8 cellular contexts compared by ENCODE assay signal in genomic region chr14:69766984-69767368, GRCh38. TPM values are rescaled to one million over a fixed set of nuclear protein-coding genes. Genes with fewer than 3 reads are reported as not detected.
DNase-seq lines count a peak whose midpoint lies in the region; ATAC-seq and TF ChIP-seq lines count a peak whose summit lies in the region.

SRSF5 (plus strand) TSS chr14:69767142; CDS start chr14:69768157, 1,015 bp downstream.

- no peak within 1 kb of the TSS for H2BK20ac ChIP-seq in IMR-90 (ENCODE audit: low read depth, low read length)

- H3K4me3 ChIP-seq in IMR-90 (ENCODE audit: insufficient read depth, low read depth, low read length), result peak within 1 kb of the TSS; percentile 72

- peaks cover 13% of the 10 kb centered on the region for H3K9me1 ChIP-seq in IMR-90 (ENCODE audit: insufficient read depth, low read length)

- H3K9ac ChIP-seq in IMR-90 (ENCODE audit: low read depth, low read length), result peak within 1 kb of the TSS; percentile 93

- H4K8ac ChIP-seq in IMR-90 (ENCODE audit: low read depth in 2 of 2, low read length in 2 of 2), result peak within 1 kb of the TSS; percentile 98 to 100

- ATAC-seq in GM21528 (IDR thresholded peaks at IDR 0.05; ENCODE audit: low FRiP score, unreplicated experiment) (peak; percentile 85), IMR-90 (ENCODE audit: low read depth) (peak; percentile 88)

- H2BK5ac ChIP-seq in IMR-90 (ENCODE audit: low read depth, low read length, poor library complexity, severe bottlenecking), result peak within 1 kb of the TSS; percentile 87

- in situ Hi-C loops in IMR-90 (cut with MboI; ENCODE audit: low sequenced_read_pairs), result no loop called here

- peak within 1 kb of the TSS; percentile 97 for H3K4ac ChIP-seq in IMR-90 (ENCODE audit: low read depth, low read length)

- peak within 1 kb of the TSS; percentile 94 for H3K56ac ChIP-seq in IMR-90 (ENCODE audit: extremely low read depth, insufficient read depth, low read length)

- peak within 1 kb of the TSS; percentile 94 for H3K4me2 ChIP-seq in IMR-90 (ENCODE audit: low read depth, low read length)

- CTCF ChIA-PET in IMR-90 (lab: Yijun Ruan, JAX), result no interaction called here

- no peaks in the 10 kb centered on the region for H3K9me3 ChIP-seq in IMR-90 (ENCODE audit: control insufficient read depth, insufficient read depth, low read length)

- H3K23ac ChIP-seq in IMR-90 (ENCODE audit: low read depth, low read length), result peak within 1 kb of the TSS; percentile 93

- peak within 1 kb of the TSS; percentile 99 for H2AK9ac ChIP-seq in IMR-90 (replicated peaks; ENCODE audit: low read depth, low read length, poor library complexity)

- BruUV-seq in IMR-90 (replicated peaks; lab: Mats Ljungman, UMichigan), result no TSS peak

- H3K36me3 ChIP-seq in IMR-90 (ENCODE audit: control insufficient read depth, insufficient read depth, low read length), result peaks cover 32% of the 10 kb centered on the region

- H2BK15ac ChIP-seq in IMR-90 (ENCODE audit: low read depth, low read length), result peak within 1 kb of the TSS; percentile 27; the same call in 1 of the 3 replicates

- no peaks in the 10 kb centered on the region for H3K27me3 ChIP-seq in IMR-90 (ENCODE audit: control insufficient read depth, insufficient read depth, low read length)

- H2AK5ac ChIP-seq in IMR-90 (ENCODE audit: low read depth, low read length), result peak within 1 kb of the TSS; percentile 87

- peak within 1 kb of the TSS; percentile 92 for H3K27ac ChIP-seq in IMR-90 (ENCODE audit: insufficient read depth, low read length)

- peak within 1 kb of the TSS; percentile 95 for H4K91ac ChIP-seq in IMR-90 (ENCODE audit: insufficient read depth, low read depth, low read length)

- H4K20me1 ChIP-seq in IMR-90 (ENCODE audit: insufficient read depth, low read length), result peaks cover 45% of the 10 kb centered on the region

- TF ChIP-seq CTCF in IMR-90 (conservative IDR thresholded peaks at IDR 0.05; ENCODE audit: low read depth, low read length), result no peak

- no peak for TF ChIP-seq RAD21 in IMR-90 (IDR thresholded peaks at IDR 0.05; ENCODE audit: low read length)

- peaks cover 30 to 44% of the 10 kb centered on the region in 2 experiments for H3K79me1 ChIP-seq in IMR-90 (ENCODE audit: low read depth in 1 of 2, low read length in 2 of 2)

- intact Hi-C loops in IMR-90 (cut with micrococcal nuclease), result no loop called here

- H3K18ac ChIP-seq in IMR-90 (ENCODE audit: low read depth, low read length), result peak within 1 kb of the TSS; percentile 61

- H3K4me1 ChIP-seq in IMR-90 (ENCODE audit: control insufficient read depth, insufficient read depth, low read length), result peaks cover 4% of the 10 kb centered on the region

- 0% methylated on average over 18 of the region's 31 CpGs; no CpG with 5 or more reads in 1 of the 2 experiments for WGBS in IMR-90 (ENCODE audit: extremely low coverage in 2 of 2, insufficient read length in 1 of 2), 2 experiments

- DNase-seq in DMS 273 (lab: John Stamatoyannopoulos, UW; ENCODE audit: unreplicated experiment) (peak; percentile 99), IMR-90 (peak; percentile 97), OCI-M1 (lab: John Stamatoyannopoulos, UW) (peak; percentile 97), activated T-cell treated with anti-CD3 and anti-CD28 coated beads for 24 hours (ENCODE audit: low read depth) (peak; percentile 89), epidermal melanocyte (ENCODE audit: insufficient read length, low spot score) (peak; percentile 81), middle frontal gyrus (ENCODE audit: extremely low spot score, low spot score) (peak; percentile 94)
- DNase-seq in stimulated activated CD8-positive, alpha-beta memory T cell treated with anti-CD3 and anti-CD28 coated beads, Interleukin-2, amount 100 ng/mL, for 48 hours (ENCODE audit: low read depth in 2 of 2), result peak; percentile 87 to 92

- POLR2A ChIA-PET in IMR-90 (lab: Charles Lee; ENCODE audit: unreplicated experiment), result no interaction called here

- H2BK120ac ChIP-seq in IMR-90 (ENCODE audit: low read depth, low read length), result peak within 1 kb of the TSS; percentile 34

- peak within 1 kb of the TSS; percentile 95 for H2AFZ ChIP-seq in IMR-90 (replicated peaks; ENCODE audit: low read length, poor library complexity)

- TF ChIP-seq POLR2A in IMR-90 (IDR thresholded peaks at IDR 0.05; ENCODE audit: low read depth, low read length), result peak; percentile 99

- H3K14ac ChIP-seq in IMR-90 (replicated peaks; ENCODE audit: low read depth, low read length), result peak within 1 kb of the TSS; percentile 98

- dilution Hi-C loops in IMR-90 (cut with HindIII; ENCODE audit: low sequenced_read_pairs, unreplicated experiment), result no loop called here

- peak within 1 kb of the TSS; percentile 95 for H4K5ac ChIP-seq in IMR-90 (ENCODE audit: low read depth, low read length)

TF ChIP-seq in IMR-90, 13 proteins besides CTCF, POLR2A, EP300 and RAD21:
- TF ChIP-seq RFX5 (IDR thresholded peaks at IDR 0.05; ENCODE audit: low read depth, low read length) (no peak), USF2 (IDR thresholded peaks at IDR 0.05; ENCODE audit: low read depth, low read length) (no peak), MAZ (IDR thresholded peaks at IDR 0.05; ENCODE audit: borderline replicate concordance, low read depth, low read length) (peak; percentile 44; the same call in 1 of the 2 replicates), CHD1 (IDR thresholded peaks at IDR 0.05; ENCODE audit: low read depth, low read length) (peak; percentile 95), NFE2L2 (IDR thresholded peaks at IDR 0.05; ENCODE audit: low read depth, low read length) (0 out of 2 replicates have a peak, but pooled peaks have one; percentile 22)

RNA-seq across cellular contexts. Expression of gene SRSF5, which starts in this region (rescaled TPM):
- total RNA-seq in IMR-90 (2012; rRNA removed), result 29.4 and 96.9 TPM in 2 replicates
- 219 and 229 TPM in 2 replicates for polyA plus RNA-seq in IMR-90 (2012; rRNA removed)
- 81.4 and 102 TPM in 2 replicates for polyA plus RNA-seq in IMR-90 (2012; cell fraction: cytosol; rRNA removed)
- 215 and 1,047 TPM in 2 replicates for polyA plus RNA-seq in IMR-90 (2012; cell fraction: nucleus; rRNA removed; ENCODE audit: low replicate concordance)

Comparison
In these comparisons a context has a peak if more than half of its experiments do, and no peak if none do; other contexts are left out.
1. Peak in every context shown above with its lines: DNase-seq, ATAC-seq, H3K4me3 ChIP-seq and H3K27ac ChIP-seq.